8 cellular contexts compared by ENCODE assay signal in the genomic region with DNA sequence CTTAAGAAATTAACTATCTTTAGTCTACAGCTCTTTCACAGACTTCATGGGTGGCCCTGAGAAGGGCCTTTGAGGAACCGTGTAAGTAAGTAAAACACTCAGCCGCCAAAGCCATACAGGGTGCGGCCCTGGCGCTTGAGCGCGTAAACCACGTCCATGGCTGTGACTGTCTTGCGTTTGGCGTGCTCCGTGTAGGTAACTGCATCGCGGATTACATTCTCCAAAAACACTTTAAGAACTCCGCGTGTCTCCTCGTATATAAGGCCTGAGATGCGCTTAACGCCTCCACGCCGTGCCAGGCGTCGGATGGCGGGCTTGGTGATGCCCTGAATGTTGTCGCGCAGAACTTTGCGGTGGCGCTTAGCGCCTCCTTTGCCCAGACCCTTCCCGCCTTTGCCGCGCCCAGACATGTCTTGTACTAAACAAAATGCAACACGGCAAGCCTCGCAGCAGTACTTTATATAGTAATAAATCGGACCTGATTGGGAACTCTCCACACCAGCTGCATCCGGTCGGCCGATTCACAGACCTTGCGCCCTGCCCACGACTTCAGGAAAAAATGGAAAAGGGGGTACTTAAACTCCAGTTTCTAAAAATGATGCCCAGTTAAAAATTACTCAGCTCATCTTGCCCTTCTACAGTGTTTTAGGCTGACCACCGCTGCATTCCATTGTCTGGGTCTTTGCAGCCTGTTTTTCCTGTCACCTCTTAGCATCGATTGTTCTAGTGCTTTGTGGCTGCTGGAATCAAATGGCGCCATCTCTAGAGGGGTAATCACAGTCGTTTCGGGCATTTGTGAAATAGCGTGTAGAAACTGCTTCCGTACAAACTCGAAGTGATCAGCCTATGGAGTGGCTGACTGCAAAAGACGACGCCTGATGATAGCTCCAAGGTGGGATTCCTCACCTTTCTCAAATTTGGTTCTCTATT. TPM values are rescaled to one million over a fixed set of nuclear protein-coding genes. Genes with fewer than 3 reads are reported as not detected.
DNase-seq lines count a peak whose midpoint lies in the region; ATAC-seq lines count a peak whose summit lies in the region.

No MANE protein-coding gene starts in this region.

- H3K4me3 ChIP-seq in CD8-positive, alpha-beta memory T cell (ENCODE audit: low read length), result peak overlapping the region; percentile 71
- peak overlapping the region; percentile 52 for H3K4me3 ChIP-seq in mesodermal cell (ENCODE audit: extremely low read depth, insufficient read depth, low read length, poor library complexity, severe bottlenecking)

- DNase-seq in CD8-positive, alpha-beta memory T cell, result peak; percentile 46 to 81 (median 65)
- peak; percentile 50 for DNase-seq in NCI-H2029 (lab: John Stamatoyannopoulos, UW)
- peak; percentile 89 for DNase-seq in activated CD4-positive, alpha-beta T cell treated with anti-CD3 and anti-CD28 coated beads, Interleukin-2, amount 10 ng/mL, durations not matched to agents 7 days and 5 days
- peak; percentile 30 for DNase-seq in effector CD8-positive, alpha-beta T cell (lab: John Stamatoyannopoulos, UW)
- peak; percentile 83 for DNase-seq in stimulated activated naive CD8-positive, alpha-beta T cell treated with anti-CD3 and anti-CD28 coated beads, Interleukin-15, Interleukin-2, amounts not matched to agents 100 U/mL and 50 U/mL, for 24 hours

- 56 to 57% methylated on average over 44 to 48 of the region's 48 CpGs for WGBS in mesodermal cell (ENCODE audit: insufficient coverage in 2 of 2), 2 experiments

- peak overlapping the region; percentile 82 to 95 (median 88) for H3K4me3 Mint-ChIP-seq in CD8-positive, alpha-beta memory T cell
- peak overlapping the region; percentile 92 for H3K4me3 Mint-ChIP-seq in activated CD4-positive, alpha-beta T cell treated with anti-CD3 and anti-CD28 coated beads, Interleukin-2, amount 10 ng/mL, durations not matched to agents 7 days and 5 days

- CTCF ChIA-PET in CD8-positive, alpha-beta memory T cell (lab: Charles Lee), result interaction anchor here (0.9 to 14.1 kb wide), 15 partner anchors 8 to 741 kb away, joined by 3 to 229 read pairs (median 6); a partner anchor contains a TSS
- CTCF ChIA-PET in activated CD4-positive, alpha-beta T cell treated with anti-CD3 and anti-CD28 coated beads, Interleukin-2, amount 10 ng/mL, durations not matched to agents 7 days and 5 days (lab: Charles Lee), result interaction anchor here (0.6 to 4.8 kb wide), 6 partner anchors 8 to 49 kb away, joined by 3 to 43 read pairs (median 10); a partner anchor contains a TSS

- H3K4me1 Mint-ChIP-seq in CD8-positive, alpha-beta memory T cell, result peaks cover 24 to 26% (median 26%) of the 10 kb centered on the region in 3 donors
- peaks cover 54% of the 10 kb centered on the region for H3K4me1 Mint-ChIP-seq in activated CD4-positive, alpha-beta T cell treated with anti-CD3 and anti-CD28 coated beads, Interleukin-2, amount 10 ng/mL, durations not matched to agents 7 days and 5 days

- peaks cover 0 to 5% of the 10 kb centered on the region in 2 donors for H3K27me3 Mint-ChIP-seq in CD8-positive, alpha-beta memory T cell
- H3K27me3 Mint-ChIP-seq in activated CD4-positive, alpha-beta T cell treated with anti-CD3 and anti-CD28 coated beads, Interleukin-2, amount 10 ng/mL, durations not matched to agents 7 days and 5 days, result no peaks in the 10 kb centered on the region

- POLR2A ChIA-PET in CD8-positive, alpha-beta memory T cell (lab: Charles Lee), result interaction anchor here (0.5 to 12.2 kb wide), 21 partner anchors 9 to 1881 kb away, joined by 3 to 623 read pairs (median 8); a partner anchor contains a TSS
- POLR2A ChIA-PET in activated CD4-positive, alpha-beta T cell treated with anti-CD3 and anti-CD28 coated beads, Interleukin-2, amount 10 ng/mL, durations not matched to agents 7 days and 5 days (lab: Charles Lee), result interaction anchor here (0.6 to 12.5 kb wide), 11 partner anchors 8 to 1841 kb away, joined by 3 to 593 read pairs (median 6); a partner anchor contains a TSS

- H3K4me1 ChIP-seq in CD8-positive, alpha-beta memory T cell (ENCODE audit: insufficient read depth, low read length), result peaks cover 16% of the 10 kb centered on the region
- H3K4me1 ChIP-seq in mesodermal cell (ENCODE audit: control insufficient read depth, insufficient read depth, low read length, poor library complexity, severe bottlenecking), result peaks cover 4% of the 10 kb centered on the region

- H3K9me3 Mint-ChIP-seq in CD8-positive, alpha-beta memory T cell, result peaks cover 0 to 2% (median 0%) of the 10 kb centered on the region in 5 donors
- peaks cover 6% of the 10 kb centered on the region for H3K9me3 Mint-ChIP-seq in activated CD4-positive, alpha-beta T cell treated with anti-CD3 and anti-CD28 coated beads, Interleukin-2, amount 10 ng/mL, durations not matched to agents 7 days and 5 days

- no peaks in the 10 kb centered on the region for H3K9me3 ChIP-seq in CD8-positive, alpha-beta memory T cell (ENCODE audit: low read length)
- H3K9me3 ChIP-seq in mesodermal cell (ENCODE audit: control insufficient read depth, low read length), result no peaks in the 10 kb centered on the region

- H3K36me3 Mint-ChIP-seq in CD8-positive, alpha-beta memory T cell, result peaks cover 0 to 14% (median 0%) of the 10 kb centered on the region in 3 donors
- peaks cover 14% of the 10 kb centered on the region for H3K36me3 Mint-ChIP-seq in activated CD4-positive, alpha-beta T cell treated with anti-CD3 and anti-CD28 coated beads, Interleukin-2, amount 10 ng/mL, durations not matched to agents 7 days and 5 days (ENCODE audit: low read depth)

- no peaks in the 10 kb centered on the region for H3K36me3 ChIP-seq in CD8-positive, alpha-beta memory T cell (ENCODE audit: insufficient read depth, low read length)
- no peaks in the 10 kb centered on the region for H3K36me3 ChIP-seq in mesodermal cell (ENCODE audit: control insufficient read depth, insufficient read depth, low read length)

- peak overlapping the region; percentile 90 to 99 (median 94) for H3K27ac Mint-ChIP-seq in CD8-positive, alpha-beta memory T cell
- peak overlapping the region; percentile 99 for H3K27ac Mint-ChIP-seq in activated CD4-positive, alpha-beta T cell treated with anti-CD3 and anti-CD28 coated beads, Interleukin-2, amount 10 ng/mL, durations not matched to agents 7 days and 5 days

- H3K27ac ChIP-seq in CD8-positive, alpha-beta memory T cell (ENCODE audit: low read depth, low read length), result peak overlapping the region; percentile 71
- peak overlapping the region; percentile 96 for H3K27ac ChIP-seq in mesodermal cell (ENCODE audit: low read depth, low read length, severe bottlenecking)

- ATAC-seq in GM21723 (IDR thresholded peaks at IDR 0.05; ENCODE audit: unreplicated experiment), result peak; percentile 41
- ATAC-seq in stimulated activated naive CD8-positive, alpha-beta T cell treated with anti-CD3 and anti-CD28 coated beads, Interleukin-15, Interleukin-2, amounts not matched to agents 100 U/mL and 50 U/mL, for 24 hours, result peak; percentile 70
- ATAC-seq in GM19023 (IDR thresholded peaks at IDR 0.05; ENCODE audit: unreplicated experiment), result no peak

- H3K27me3 ChIP-seq in CD8-positive, alpha-beta memory T cell (ENCODE audit: insufficient read depth, low read length, poor library complexity, severe bottlenecking), result no peaks in the 10 kb centered on the region

RNA-seq across cellular contexts. Expression of a gene that starts 38.8 kb away (rescaled TPM):
- not detected for total RNA-seq in CD8-positive, alpha-beta memory T cell
- polyA plus RNA-seq in CD8-positive, alpha-beta memory T cell, result not detected
- total RNA-seq in activated CD4-positive, alpha-beta T cell treated with anti-CD3 and anti-CD28 coated beads, Interleukin-2, amount 10 ng/mL, durations not matched to agents 7 days and 5 days, result not detected
- polyA plus RNA-seq in mesodermal cell (2013, experiment 1 of 2), result not detected
- not detected for polyA plus RNA-seq in mesodermal cell (2013, experiment 2 of 2)

Comparison
In these comparisons a context has a peak if more than half of its experiments do, and no peak if none do; other contexts are left out.
1. DNase-seq: peak in every context shown above with its lines; median percentile 89 in activated CD4-positive, alpha-beta T cell treated with anti-CD3 and anti-CD28 coated beads, Interleukin-2, amount 10 ng/mL, durations not matched to agents 7 days and 5 days; 83 in stimulated activated naive CD8-positive, alpha-beta T cell treated with anti-CD3 and anti-CD28 coated beads, Interleukin-15, Interleukin-2, amounts not matched to agents 100 U/mL and 50 U/mL, for 24 hours; 65 in CD8-positive, alpha-beta memory T cell; 50 in NCI-H2029; 30 in effector CD8-positive, alpha-beta T cell.